ENCODE assay signal across 27 cellular contexts in the genomic region with DNA sequence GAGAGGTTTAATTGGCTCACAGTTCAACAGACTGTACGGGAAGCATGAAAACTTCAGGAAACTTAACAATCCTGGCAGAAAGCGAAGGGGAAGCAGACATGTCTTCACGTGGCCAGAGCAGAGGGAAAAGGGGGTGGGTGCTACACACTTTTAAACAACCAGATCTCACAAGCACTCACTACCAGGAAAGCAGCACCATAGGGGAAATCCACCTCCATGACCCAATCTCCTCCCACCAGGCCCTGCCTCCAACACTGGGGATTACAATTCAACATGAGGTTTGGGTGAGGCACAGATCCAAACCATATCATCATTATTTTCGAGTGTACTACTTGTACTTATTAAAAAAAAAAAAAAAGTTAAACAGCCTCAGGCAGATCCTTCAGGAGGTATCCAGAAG. TPM values are rescaled to one million over a fixed set of nuclear protein-coding genes. Genes with fewer than 3 reads are reported as not detected.
"Had no signal": no experiment of that assay in that cellular context is flagged by ENCODE, and none has a peak within 500 bp of the region (broad histone marks: within the 10 kb centered on the region; RNA-seq: fewer than 3 reads in every experiment).

No MANE protein-coding gene starts in this region.

- H3K27me3 Mint-ChIP-seq: naive thymus-derived CD8-positive, alpha-beta T cell; stimulated activated memory B cell treated with anti-CD40 and anti-IgM and Interleukin-4, amounts not matched to agents 10 μg/mL and 1 μg/mL and 100 μg/mL, for 72 hours; stimulated activated naive CD8-positive, alpha-beta T cell treated with anti-CD3 and anti-CD28 coated beads, Interleukin-15, amount 100 ng/mL, for 72 hours; type B pancreatic cell had no signal

- H3K27me3 ChIP-seq: left lung, pancreas, sigmoid colon, spleen, tibial nerve, uterus had no signal

- H3K4me1 Mint-ChIP-seq: nephron, neural crest cell had no signal

- H3K27ac ChIP-seq: left lung, lower lobe of right lung, pancreas, prostate gland, sigmoid colon, spleen, tibial nerve, uterus had no signal

- H3K27ac Mint-ChIP-seq: immature natural killer cell; nephron; stimulated activated memory B cell treated with anti-CD40 and anti-IgM and Interleukin-4, amounts not matched to agents 10 μg/mL and 1 μg/mL and 100 μg/mL, for 72 hours; type B pancreatic cell had no signal

- DNase-seq: immature natural killer cell; kidney; left colon; left lung; lower lobe of right lung; mammary epithelial cell; mesenchymal stem cell; naive thymus-derived CD8-positive, alpha-beta T cell; nucleus accumbens; pancreas; posterior cingulate gyrus; retina; right cardiac atrium; sigmoid colon; small intestine; spleen; stimulated activated CD4-positive, alpha-beta T cell treated with anti-CD3 and anti-CD28 coated beads, Interleukin-4, amount 100 ng/mL, for 24 hours; stimulated activated naive CD4-positive, alpha-beta T cell treated with Interleukin-2 at 50 U/mL for 16 hours; stimulated activated naive CD8-positive, alpha-beta T cell treated with anti-CD3 and anti-CD28 coated beads, Interleukin-15, amount 100 ng/mL, for 72 hours; substantia nigra; uterus had no signal

- ATAC-seq: left colon; left lung; lower lobe of right lung; naive thymus-derived CD8-positive, alpha-beta T cell; pancreas; right cardiac atrium; stimulated activated memory B cell treated with anti-CD40 and anti-IgM and Interleukin-4, amounts not matched to agents 10 μg/mL and 1 μg/mL and 100 μg/mL, for 72 hours; stimulated activated naive CD8-positive, alpha-beta T cell treated with anti-CD3 and anti-CD28 coated beads, Interleukin-15, amount 100 ng/mL, for 72 hours had no signal

- H3K4me1 ChIP-seq: left lung, lower lobe of right lung, sigmoid colon, tibial nerve, uterus had no signal

- H3K9me3 Mint-ChIP-seq: immature natural killer cell; naive thymus-derived CD8-positive, alpha-beta T cell; nephron; neural crest cell; stimulated activated memory B cell treated with anti-CD40 and anti-IgM and Interleukin-4, amounts not matched to agents 10 μg/mL and 1 μg/mL and 100 μg/mL, for 72 hours; stimulated activated naive CD8-positive, alpha-beta T cell treated with anti-CD3 and anti-CD28 coated beads, Interleukin-15, amount 100 ng/mL, for 72 hours; type B pancreatic cell had no signal

- H3K4me3 ChIP-seq: left lung, lower lobe of right lung, pancreas, prostate gland, sigmoid colon, spleen, tibial nerve, uterus had no signal

- H3K36me3 ChIP-seq: prostate gland, uterus had no signal

- H3K9me3 ChIP-seq: left lung, lower lobe of right lung, pancreas, prostate gland, sigmoid colon, spleen, tibial nerve, uterus had no signal

- H3K4me3 Mint-ChIP-seq: immature natural killer cell; naive thymus-derived CD8-positive, alpha-beta T cell; nephron; neural crest cell; stimulated activated memory B cell treated with anti-CD40 and anti-IgM and Interleukin-4, amounts not matched to agents 10 μg/mL and 1 μg/mL and 100 μg/mL, for 72 hours; stimulated activated naive CD8-positive, alpha-beta T cell treated with anti-CD3 and anti-CD28 coated beads, Interleukin-15, amount 100 ng/mL, for 72 hours; type B pancreatic cell had no signal

RNA-seq across cellular contexts. Expression of gene SRGAP1, which starts 34.9 kb away (rescaled TPM):
- total RNA-seq: naive thymus-derived CD8-positive, alpha-beta T cell had no signal
